Comparison of ENCODE assay signal across 12 cellular contexts in genomic region chr16:4489030-4489429, GRCh38. TPM values are rescaled to one million over a fixed set of nuclear protein-coding genes. Genes with fewer than 3 reads are reported as not detected.
DNase-seq lines count a peak whose midpoint lies in the region; ATAC-seq and TF ChIP-seq lines count a peak whose summit lies in the region.
"Had no signal": no experiment of that assay in that cellular context is flagged by ENCODE, and none has a peak within 500 bp of the region (broad histone marks: within the 10 kb centered on the region; RNA-seq: fewer than 3 reads in every experiment).

No MANE protein-coding gene starts in this region.

- H2AFZ ChIP-seq in PC-3 (ENCODE audit: low read length): no peak overlapping the region

- H3F3A ChIP-seq in PC-3 (ENCODE audit: low read length, unreplicated experiment): peaks cover 6% of the 10 kb centered on the region

- H3K9me3 Mint-ChIP-seq in CD8-positive, alpha-beta T cell: no peaks in the 10 kb centered on the region
- H3K9me3 Mint-ChIP-seq in natural killer cell: no peaks in the 10 kb centered on the region
- H3K9me3 Mint-ChIP-seq: WTC11 had no signal

- CTCF ChIA-PET in CD8-positive, alpha-beta T cell (lab: Charles Lee): interaction anchor here (2.1 to 9.8 kb wide), 2 partner anchors 11 to 18 kb away, joined by 9 to 75 read pairs; no protein-coding TSS in a partner anchor
- CTCF ChIA-PET in PC-3 (lab: Charles Lee): interaction anchor here (0.8 kb wide), 1 partner anchor 12 kb away, joined by 3 read pairs; no protein-coding TSS in a partner anchor

- H3K9me3 ChIP-seq in CD8-positive, alpha-beta T cell (ENCODE audit: low read length): no peaks in the 10 kb centered on the region
- H3K9me3 ChIP-seq in PC-3 (ENCODE audit: low read length): no peaks in the 10 kb centered on the region

- no peak overlapping the region for H3K4me2 ChIP-seq in PC-3 (ENCODE audit: low read length)

- ATAC-seq in CD8-positive, alpha-beta T cell: no peak
- ATAC-seq in PC-3: peak; percentile 78
- peak in 1 of 3 donors; percentile 14 for ATAC-seq in natural killer cell
- ATAC-seq in HG02973 (IDR thresholded peaks at IDR 0.05; ENCODE audit: unreplicated experiment): no peak
- no peak for ATAC-seq in left colon
- no peak for ATAC-seq in HG03097 (IDR thresholded peaks at IDR 0.05; ENCODE audit: low FRiP score, unreplicated experiment)
- ATAC-seq: WTC11 had no signal

- no peak overlapping the region for H3K9ac ChIP-seq in PC-3 (ENCODE audit: low read length)

- no peaks in the 10 kb centered on the region for H3K27me3 ChIP-seq in CD8-positive, alpha-beta T cell (ENCODE audit: insufficient read depth, low read length)
- H3K27me3 ChIP-seq in PC-3 (ENCODE audit: low read length): no peaks in the 10 kb centered on the region

- H4K20me1 ChIP-seq in PC-3 (ENCODE audit: low read length): no peaks in the 10 kb centered on the region

- TF ChIP-seq CTCF in CD8-positive, alpha-beta T cell (IDR thresholded peaks at IDR 0.05): no peak
- TF ChIP-seq CTCF in PC-3 (conservative IDR thresholded peaks at IDR 0.05; ENCODE audit: low read depth, low read length): no peak
- TF ChIP-seq CTCF in natural killer cell (IDR thresholded peaks at IDR 0.05): no peak

- peak overlapping the region; percentile 79 for H3K27ac ChIP-seq in CD8-positive, alpha-beta T cell (ENCODE audit: low read depth, low read length)
- 0 out of 2 replicates have a peak overlapping the region, but pooled peaks have one; percentile 7 for H3K27ac ChIP-seq in PC-3 (ENCODE audit: low read length)

- DNase-seq in CD8-positive, alpha-beta T cell: no peak
- peak; percentile 63 for DNase-seq in PC-3
- peak; percentile 30 for DNase-seq in dedifferentiated amniotic fluid mesenchymal stem cell (ENCODE audit: extremely low spot score)
- DNase-seq in natural killer cell: no peak
- no peak for DNase-seq in left colon
- no peak for DNase-seq in inferior parietal cortex (ENCODE audit: extremely low spot score)
- DNase-seq: dermis blood vessel endothelial cell, GOT3, NCI-H526 treated with DMSO at 0.1 percent for 48 hours had no signal

- H3K4me1 ChIP-seq in CD8-positive, alpha-beta T cell (ENCODE audit: insufficient read depth, low read length): peaks cover 80% of the 10 kb centered on the region
- H3K4me1 ChIP-seq in PC-3 (ENCODE audit: insufficient read depth, low read length): peaks cover 18% of the 10 kb centered on the region

- no peak overlapping the region for H3K4me3 ChIP-seq in CD8-positive, alpha-beta T cell (ENCODE audit: low read depth, low read length)
- no peak overlapping the region for H3K4me3 ChIP-seq in PC-3 (ENCODE audit: low read length)

- no peaks in the 10 kb centered on the region for H3K27me3 Mint-ChIP-seq in CD8-positive, alpha-beta T cell (ENCODE audit: low read depth)
- no peaks in the 10 kb centered on the region for H3K27me3 Mint-ChIP-seq in natural killer cell (ENCODE audit: low read depth in 2 of 2)

- peaks cover 66% of the 10 kb centered on the region for H3K36me3 Mint-ChIP-seq in CD8-positive, alpha-beta T cell
- H3K36me3 Mint-ChIP-seq in natural killer cell: peaks cover 7% of the 10 kb centered on the region
- H3K36me3 Mint-ChIP-seq: WTC11 had no signal

- peaks cover 67% of the 10 kb centered on the region for H3K4me1 Mint-ChIP-seq in CD8-positive, alpha-beta T cell (ENCODE audit: low read depth)
- H3K4me1 Mint-ChIP-seq in natural killer cell: peaks cover 50 to 56% of the 10 kb centered on the region in 2 donors
- H3K4me1 Mint-ChIP-seq: WTC11 had no signal

- peaks cover 5% of the 10 kb centered on the region for H3K36me3 ChIP-seq in CD8-positive, alpha-beta T cell (ENCODE audit: insufficient read depth, low read length)
- peaks cover 3% of the 10 kb centered on the region for H3K36me3 ChIP-seq in PC-3 (ENCODE audit: low read depth, low read length)

- no peaks in the 10 kb centered on the region for H3K9me2 ChIP-seq in PC-3 (replicated peaks; ENCODE audit: low read length)

- H3K27ac Mint-ChIP-seq in CD8-positive, alpha-beta T cell: peak overlapping the region; percentile 96
- H3K27ac Mint-ChIP-seq in natural killer cell: peak overlapping the region; percentile 92 to 94
- H3K27ac Mint-ChIP-seq: WTC11 had no signal

- POLR2A ChIA-PET in CD8-positive, alpha-beta T cell (lab: Charles Lee): interaction anchor here (0.9 to 5.9 kb wide), 5 partner anchors 11 to 216 kb away, joined by 3 to 52 read pairs (median 6); partner anchors contain the start of genes NMRAL1 and TFAP4
- POLR2A ChIA-PET in PC-3 (lab: Charles Lee; ENCODE audit: unreplicated experiment): no interaction called here

- BruUV-seq in PC-3 (replicated peaks; lab: Mats Ljungman, UMichigan): no TSS peak

- peak overlapping the region; percentile 70 for H3K4me3 Mint-ChIP-seq in CD8-positive, alpha-beta T cell
- H3K4me3 Mint-ChIP-seq in natural killer cell: peak overlapping the region; percentile 83
- H3K4me3 Mint-ChIP-seq: WTC11 had no signal

- peaks cover 56% of the 10 kb centered on the region for H3K79me2 ChIP-seq in PC-3 (ENCODE audit: low read length)

- intact Hi-C loops in CD8-positive, alpha-beta T cell (cut with DNase I, micrococcal nuclease): no loop called here
- intact Hi-C loops in PC-3 (cut with micrococcal nuclease): no loop called here
- intact Hi-C loops in natural killer cell (cut with micrococcal nuclease): loop anchor here (2.0 kb wide), 1 partner anchor 14 kb away; no protein-coding TSS in a partner anchor
- intact Hi-C loops in left colon (cut with DNase I, micrococcal nuclease): no loop called here

RNA-seq across cellular contexts. Expression of gene HMOX2, which starts 12.8 kb away (rescaled TPM):
- total RNA-seq in CD8-positive, alpha-beta T cell: 10 to 100 TPM; 31.7 to 36.4 TPM
- 86.9 and 88.1 TPM in 2 replicates for total RNA-seq in PC-3 (2014; rRNA removed)
- 100 to 1,000 TPM in 1 of 3 donors, 10 to 100 TPM in 2; 66.0 to 104 (median 77.3) TPM for total RNA-seq in natural killer cell
- 10 to 100 TPM; 61.2 to 65.2 TPM for total RNA-seq in left colon

RNA-seq across cellular contexts. Expression of gene NMRAL1, which starts 14.6 kb away (rescaled TPM):
- 10 to 100 TPM; 30.5 to 31.8 TPM for total RNA-seq in CD8-positive, alpha-beta T cell
- total RNA-seq in PC-3 (2014; rRNA removed) (92.6 and 119 TPM in 2 replicates), natural killer cell (10 to 100 TPM; 66.6 to 71.2 (median 69.8) TPM), left colon (10 to 100 TPM; 36.9 to 39.6 TPM)

RNA-seq across cellular contexts. Expression of gene CDIP1, which starts 49.5 kb away (rescaled TPM):
- 10 to 100 TPM; 21.7 to 25.0 TPM for total RNA-seq in CD8-positive, alpha-beta T cell
- total RNA-seq in PC-3 (2014; rRNA removed) (7.1 and 8.7 TPM in 2 replicates), natural killer cell (10 to 100 TPM; 35.2 to 49.2 (median 37.9) TPM), left colon (10 to 100 TPM; 17.1 to 26.8 TPM)

Comparison
In these comparisons a context has a peak if more than half of its experiments do, and no peak if none do; other contexts are left out.
1. DNase-seq: peak in PC-3 (single experiment) and dedifferentiated amniotic fluid mesenchymal stem cell (single experiment); none in CD8-positive, alpha-beta T cell (0 of 7), natural killer cell (single experiment), left colon (0 of 2) and inferior parietal cortex (single experiment).